Comparison of ENCODE assay signal across 8 cellular contexts in genomic region chr6:167288712-167289225, GRCh38. TPM values are rescaled to one million over a fixed set of nuclear protein-coding genes. Genes with fewer than 3 reads are reported as not detected.
DNase-seq lines count a peak whose midpoint lies in the region; ATAC-seq, FAIRE-seq and TF ChIP-seq lines count a peak whose summit lies in the region.
"Not testable (repeated sequence)": the region's sequence is repeated elsewhere in the genome, so short reads cannot be mapped to it uniquely, and the experiment has no call there.

No MANE protein-coding gene starts in this region.

- not testable (repeated sequence) for H3K36me3 Mint-ChIP-seq in Calu3 (ENCODE audit: insufficient read depth, unreplicated experiment)

- DNase-seq in Calu3 (peak; percentile 32), NCI-H524 treated with DMSO at 0.1 percent for 48 hours (lab: John Stamatoyannopoulos, UW) (peak; percentile 39), lung microvascular endothelial cell (ENCODE audit: low read depth in 2 of 2) (peak; percentile 33 to 43)
- peak; percentile 18 for DNase-seq in activated CD4-positive, alpha-beta T cell treated with anti-CD3 and anti-CD28 coated beads, Interleukin-2, amount 50 U/mL, for 1 hour
- DNase-seq in stimulated activated CD4-positive, alpha-beta T cell treated with anti-CD3 and anti-CD28 coated beads, Interleukin-4, amount 100 ng/mL, for 24 hours: peak; percentile 17

- CTCF ChIA-PET in Calu3 (lab: Charles Lee): interaction anchor here (0.7 to 1.6 kb wide), 3 partner anchors 21 to 73 kb away, joined by 3 to 4 read pairs (median 4); no protein-coding TSS in a partner anchor

- peaks cover 39% of the 10 kb centered on the region for H3K4me1 Mint-ChIP-seq in Calu3 (ENCODE audit: low read depth, unreplicated experiment)

- FAIRE-seq in endometrium (lab: Jason Lieb, UNC): peak; percentile 97

- peak; percentile 49 for TF ChIP-seq CTCF in Calu3 (IDR thresholded peaks at IDR 0.05; ENCODE audit: unreplicated experiment)

- ATAC-seq in GM19468 (IDR thresholded peaks at IDR 0.05; ENCODE audit: extremely low read depth, unreplicated experiment): peak; percentile 65
- peak; percentile 71 for ATAC-seq in HG03439 (IDR thresholded peaks at IDR 0.05; ENCODE audit: unreplicated experiment)

- H3K4me3 Mint-ChIP-seq in Calu3 (ENCODE audit: low read depth, unreplicated experiment): not testable (repeated sequence)

- BruUV-seq in Calu3 (replicated peaks; lab: Mats Ljungman, UMichigan): not testable (repeated sequence)

- intact Hi-C loops in Calu3 (cut with micrococcal nuclease; ENCODE audit: unreplicated experiment): not testable (repeated sequence)

- not testable (repeated sequence) for H3K27ac Mint-ChIP-seq in Calu3 (ENCODE audit: unreplicated experiment)

- peaks cover 15% of the 10 kb centered on the region for H3K27me3 Mint-ChIP-seq in Calu3 (ENCODE audit: unreplicated experiment)

- H3K9me3 Mint-ChIP-seq in Calu3 (ENCODE audit: low read depth, unreplicated experiment): not testable (repeated sequence)

RNA-seq across cellular contexts. Expression of gene UNC93A, which starts 2.3 kb away (rescaled TPM):
- total RNA-seq in Calu3 (2022): not detected in 2 replicates
- not detected in 2 replicates for total RNA-seq in lung microvascular endothelial cell

RNA-seq across cellular contexts. Expression of gene TTLL2, which starts 36.1 kb away (rescaled TPM):
- total RNA-seq in Calu3 (2022) (not detected in 2 replicates), lung microvascular endothelial cell (not detected in 2 replicates)

Comparison
In these comparisons a context has a peak if more than half of its experiments do, and no peak if none do; other contexts are left out.
1. Peak in every context shown above with its lines: DNase-seq and ATAC-seq.